10 cellular contexts compared by ENCODE assay signal in the genomic region with DNA sequence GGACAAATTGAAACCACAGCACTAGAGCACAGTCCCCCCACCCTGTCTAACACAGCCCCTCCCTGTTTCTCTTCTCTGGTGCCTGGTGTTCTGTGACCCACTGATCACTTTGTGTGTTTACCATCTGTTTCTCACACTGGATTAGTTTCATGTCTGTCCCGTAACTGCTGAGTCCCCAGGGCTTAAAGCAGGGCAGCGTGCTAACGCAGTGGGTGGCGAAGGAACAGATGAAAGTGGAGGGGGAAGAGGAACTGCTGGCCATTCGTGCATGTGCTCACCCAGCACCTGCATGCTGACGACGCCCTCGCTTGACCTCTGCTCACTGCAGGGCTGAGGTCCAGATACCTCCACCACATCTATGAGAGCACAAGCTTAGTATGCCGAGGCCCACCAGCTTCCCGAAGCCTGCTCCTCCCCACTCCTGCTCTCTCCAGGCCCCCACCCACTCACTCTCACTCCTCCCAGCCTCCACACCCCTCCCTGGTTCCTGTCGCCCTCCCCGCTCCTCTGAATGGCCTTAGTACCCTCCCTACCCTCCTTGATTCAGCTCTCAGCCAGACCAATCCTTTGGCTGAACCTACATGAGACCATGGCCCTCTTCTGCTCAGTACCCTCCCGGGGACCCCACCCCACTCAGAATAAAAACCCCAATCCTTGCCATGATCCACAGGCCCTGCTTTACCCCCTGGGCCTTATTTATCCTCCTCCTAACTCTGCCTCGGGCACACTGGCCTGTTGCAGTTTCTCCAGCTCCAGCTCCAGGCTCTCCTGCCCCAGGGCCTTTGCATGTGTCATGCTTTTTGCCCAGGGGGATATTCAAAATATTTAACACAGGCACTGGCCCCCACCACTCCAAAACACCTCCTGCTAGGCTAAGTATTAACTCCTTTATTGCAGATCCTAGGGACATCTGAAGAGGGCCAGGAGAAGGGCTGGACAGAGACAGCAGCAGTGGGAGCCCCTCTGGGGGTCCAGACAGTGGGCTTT. TPM values are rescaled to one million over a fixed set of nuclear protein-coding genes. Genes with fewer than 3 reads are reported as not detected.
DNase-seq lines count a peak whose midpoint lies in the region; ATAC-seq, FAIRE-seq and TF ChIP-seq lines count a peak whose summit lies in the region.
"Had no signal": no experiment of that assay in that cellular context is flagged by ENCODE, and none has a peak within 500 bp of the region (broad histone marks: within the 10 kb centered on the region; RNA-seq: fewer than 3 reads in every experiment).

No MANE protein-coding gene starts in this region.

- peaks cover 6% of the 10 kb centered on the region for H3K4me1 Mint-ChIP-seq in activated naive CD4-positive, alpha-beta T cell treated with anti-CD3 and anti-CD28 coated beads, Interleukin-2, amount 10 ng/mL, durations not matched to agents 7 days and 5 days

- H3K4me1 ChIP-seq in iPS-20b (ENCODE audit: insufficient read depth, low read length) (peaks cover 4% of the 10 kb centered on the region; the same call in 1 of the 2 replicates), ovary (ENCODE audit: insufficient read depth) (peaks cover 2% of the 10 kb centered on the region)
- H3K4me1 ChIP-seq: psoas muscle had no signal

- H3K4me3 Mint-ChIP-seq in activated naive CD4-positive, alpha-beta T cell treated with anti-CD3 and anti-CD28 coated beads, Interleukin-2, amount 10 ng/mL, durations not matched to agents 7 days and 5 days = no peak overlapping the region

- peak; percentile 49 for ATAC-seq in GM18498 (IDR thresholded peaks at IDR 0.05; ENCODE audit: unreplicated experiment)
- peak; percentile 44 for ATAC-seq in GM21360 (IDR thresholded peaks at IDR 0.05; ENCODE audit: unreplicated experiment)
- peak; percentile 41 for ATAC-seq in HG03558 (IDR thresholded peaks at IDR 0.05; ENCODE audit: extremely low read depth, unreplicated experiment)
- ATAC-seq: psoas muscle had no signal

- H3K9me3 ChIP-seq in iPS-20b (ENCODE audit: insufficient read depth, low read depth, low read length) (no peaks in the 10 kb centered on the region), ovary (no peaks in the 10 kb centered on the region)
- H3K9me3 ChIP-seq: psoas muscle had no signal

- intact Hi-C loops in ovary (cut with DNase I) = no loop called here

- H3K9me3 Mint-ChIP-seq in activated naive CD4-positive, alpha-beta T cell treated with anti-CD3 and anti-CD28 coated beads, Interleukin-2, amount 10 ng/mL, durations not matched to agents 7 days and 5 days = no peaks in the 10 kb centered on the region

- H3K4me3 ChIP-seq in iPS-20b (ENCODE audit: low read length) = no peak overlapping the region
- H3K4me3 ChIP-seq in ovary = no peak overlapping the region
- H3K4me3 ChIP-seq: psoas muscle had no signal

- no peak for TF ChIP-seq POLR2A in ovary (IDR thresholded peaks at IDR 0.05)

- 70 to 83% (median 71%) methylated on average over 14 of the region's 14 CpGs for WGBS in ovary, 3 donors

- no peak for TF ChIP-seq EP300 in ovary (IDR thresholded peaks at IDR 0.05)

- H3K27ac ChIP-seq in iPS-20b (ENCODE audit: low read length) (no peak overlapping the region), ovary (no peak overlapping the region)
- H3K27ac ChIP-seq: psoas muscle had no signal

- peaks cover 28% of the 10 kb centered on the region for H3K27me3 Mint-ChIP-seq in activated naive CD4-positive, alpha-beta T cell treated with anti-CD3 and anti-CD28 coated beads, Interleukin-2, amount 10 ng/mL, durations not matched to agents 7 days and 5 days

- TF ChIP-seq CTCF in ovary (IDR thresholded peaks at IDR 0.05) = no peak

- H3K27ac Mint-ChIP-seq in activated naive CD4-positive, alpha-beta T cell treated with anti-CD3 and anti-CD28 coated beads, Interleukin-2, amount 10 ng/mL, durations not matched to agents 7 days and 5 days = no peak overlapping the region

- CTCF ChIA-PET in activated naive CD4-positive, alpha-beta T cell treated with anti-CD3 and anti-CD28 coated beads, Interleukin-2, amount 10 ng/mL, durations not matched to agents 7 days and 5 days (lab: Charles Lee) = no interaction called here

- no peak for FAIRE-seq in RCC 7860 (lab: Jason Lieb, UNC)

- H3K36me3 ChIP-seq in iPS-20b (ENCODE audit: insufficient read depth, low read depth, low read length) (no peaks in the 10 kb centered on the region), ovary (no peaks in the 10 kb centered on the region)

- H3K27me3 ChIP-seq in iPS-20b (ENCODE audit: insufficient read depth, low read length) (no peaks in the 10 kb centered on the region), ovary (no peaks in the 10 kb centered on the region)

- 0 out of 2 replicates have a peak overlapping the region, but pooled peaks have one; percentile 5 for H3K9ac ChIP-seq in iPS-20b (ENCODE audit: low read depth, low read length)

- no peak for DNase-seq in RCC 7860 (ENCODE audit: low spot score)
- no peak for DNase-seq in ovary
- DNase-seq in activated naive CD4-positive, alpha-beta T cell treated with anti-CD3 and anti-CD28 coated beads, Interleukin-2, amount 10 ng/mL, durations not matched to agents 7 days and 5 days = no peak
- no peak for DNase-seq in HT-29 (ENCODE audit: low spot score)
- DNase-seq: NCI-H187, psoas muscle had no signal

- H3K36me3 Mint-ChIP-seq in activated naive CD4-positive, alpha-beta T cell treated with anti-CD3 and anti-CD28 coated beads, Interleukin-2, amount 10 ng/mL, durations not matched to agents 7 days and 5 days = no peaks in the 10 kb centered on the region

RNA-seq across cellular contexts. Expression of a gene that starts 15.1 kb away (rescaled TPM):
- total RNA-seq in ovary = 10 to 100 TPM; 22.2 to 55.4 (median 46.0) TPM
- polyA plus RNA-seq in ovary = 10 to 100 TPM; 20.9 to 27.3 TPM
- total RNA-seq in HT-29 (2014; rRNA removed; shearing (Covaris generic)) = 3.6 and 4.8 TPM in 2 replicates
